8 cellular contexts compared by ENCODE assay signal in the genomic region with DNA sequence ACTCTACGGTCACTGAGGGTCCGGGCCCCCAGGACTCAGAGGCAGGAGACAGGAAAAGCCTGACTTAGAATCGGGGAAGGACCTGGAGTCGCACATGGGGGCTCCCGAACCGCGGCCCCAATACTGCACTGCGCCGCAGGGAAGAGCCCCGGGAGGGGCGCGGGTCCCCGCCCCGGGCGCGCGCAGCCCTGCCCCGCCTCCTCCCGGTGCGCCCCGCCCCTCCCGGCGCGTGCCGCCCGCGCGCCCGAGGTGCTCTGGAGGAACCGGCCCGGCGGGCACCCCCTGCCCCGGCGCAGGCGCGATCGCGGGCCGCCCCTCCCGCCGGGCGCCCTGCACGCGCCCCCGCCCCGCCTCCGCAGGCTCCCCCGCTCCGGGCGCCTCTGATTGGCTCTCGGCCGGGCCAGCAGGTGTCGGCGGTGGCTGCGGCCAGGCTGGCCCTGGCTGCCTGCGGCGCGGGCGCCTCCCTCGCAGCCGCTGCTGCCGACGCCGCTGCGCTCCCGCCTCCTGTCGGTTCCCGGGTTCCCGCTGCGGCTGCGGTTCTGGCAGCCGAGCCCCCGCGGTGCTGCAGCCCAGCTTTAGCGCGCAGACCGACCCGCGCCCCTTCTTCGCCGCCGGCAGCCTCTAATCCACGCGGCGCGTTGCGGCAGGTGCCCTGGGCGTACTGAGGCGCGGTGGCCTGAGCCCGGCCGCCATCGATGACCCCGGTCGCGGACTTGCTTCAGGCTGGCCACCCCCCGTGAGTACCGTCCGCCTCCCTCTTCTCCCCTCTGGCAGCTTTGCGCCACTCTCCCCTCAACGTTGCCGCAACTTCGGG. TPM values are rescaled to one million over a fixed set of nuclear protein-coding genes. Genes with fewer than 3 reads are reported as not detected.
DNase-seq lines count a peak whose midpoint lies in the region; ATAC-seq and TF ChIP-seq lines count a peak whose summit lies in the region.

A gene (plus strand): TSS at position 429 of the 814 bp plus-strand sequence. CDS start 91,208 bp downstream, outside the sequence.

- H3K27me3 ChIP-seq in gastroesophageal sphincter = peaks cover 73% of the 10 kb centered on the region
- H3K27me3 ChIP-seq in neural progenitor cell = peaks cover 82% of the 10 kb centered on the region

- no peak within 1 kb of the TSS for H3K9ac ChIP-seq in neural progenitor cell

- H3K4me2 ChIP-seq in neural progenitor cell = peak within 1 kb of the TSS; percentile 94

- no peaks in the 10 kb centered on the region for H3K9me3 ChIP-seq in gastroesophageal sphincter
- H3K9me3 ChIP-seq in neural progenitor cell (ENCODE audit: low read depth) = no peaks in the 10 kb centered on the region

- TF ChIP-seq CTCF in VCaP (conservative IDR thresholded peaks at IDR 0.05) = peak; percentile 14; the same call in 1 of the 2 replicates
- no peak for TF ChIP-seq CTCF in gastroesophageal sphincter (IDR thresholded peaks at IDR 0.05)
- TF ChIP-seq CTCF in neural progenitor cell (IDR thresholded peaks at IDR 0.05) = no peak

- peaks cover 9% of the 10 kb centered on the region for H4K20me1 ChIP-seq in neural progenitor cell (ENCODE audit: low read depth)

- H3K4me1 Mint-ChIP-seq in activated CD8-positive, alpha-beta memory T cell treated with anti-CD3 and anti-CD28 coated beads, Interleukin-2, amount 10 ng/mL, durations not matched to agents 7 days and 5 days = peaks cover 14% of the 10 kb centered on the region
- H3K4me1 Mint-ChIP-seq in neural progenitor cell = peaks cover 17% of the 10 kb centered on the region

- H3K36me3 ChIP-seq in gastroesophageal sphincter (no peaks in the 10 kb centered on the region), neural progenitor cell (no peaks in the 10 kb centered on the region)

- H3K27ac ChIP-seq in VCaP = peak within 1 kb of the TSS; percentile 91
- peak within 1 kb of the TSS in 2 of 4 donors; percentile 22 to 69 for H3K27ac ChIP-seq in gastroesophageal sphincter
- H3K27ac ChIP-seq in neural progenitor cell = no peak within 1 kb of the TSS

- H3K9me3 Mint-ChIP-seq in activated CD8-positive, alpha-beta memory T cell treated with anti-CD3 and anti-CD28 coated beads, Interleukin-2, amount 10 ng/mL, durations not matched to agents 7 days and 5 days (ENCODE audit: low read depth) = no peaks in the 10 kb centered on the region
- peaks cover 2% of the 10 kb centered on the region for H3K9me3 Mint-ChIP-seq in neural progenitor cell

- peak within 1 kb of the TSS; percentile 96 for H2AFZ ChIP-seq in neural progenitor cell (replicated peaks)

- peak within 1 kb of the TSS; percentile 34 for H3K27ac Mint-ChIP-seq in activated CD8-positive, alpha-beta memory T cell treated with anti-CD3 and anti-CD28 coated beads, Interleukin-2, amount 10 ng/mL, durations not matched to agents 7 days and 5 days
- no peak within 1 kb of the TSS for H3K27ac Mint-ChIP-seq in neural progenitor cell

- H3K79me2 ChIP-seq in neural progenitor cell (ENCODE audit: low read depth) = no peaks in the 10 kb centered on the region

- no peak for TF ChIP-seq EP300 in gastroesophageal sphincter (IDR thresholded peaks at IDR 0.05)

- H3K4me1 ChIP-seq in gastroesophageal sphincter (peaks cover 5 to 25% (median 10%) of the 10 kb centered on the region in 3 donors), neural progenitor cell (peaks cover 14% of the 10 kb centered on the region)

- no peak for TF ChIP-seq POLR2A in gastroesophageal sphincter (IDR thresholded peaks at IDR 0.05)

- H3K4me3 ChIP-seq in gastroesophageal sphincter = peak within 1 kb of the TSS; percentile 62 to 85
- H3K4me3 ChIP-seq in neural progenitor cell = peak within 1 kb of the TSS; percentile 79

- peaks cover 32% of the 10 kb centered on the region for H3F3A ChIP-seq in neural progenitor cell (ENCODE audit: low read depth)

- WGBS in gastroesophageal sphincter (ENCODE audit: low coverage in 1 of 2), 2 donors = no CpG with 5 or more reads among the region's 103 CpGs

- POLR2A ChIA-PET in HEK293T (lab: Yijun Ruan, JAX) = no interaction called here

- CTCF ChIA-PET in activated CD8-positive, alpha-beta memory T cell treated with anti-CD3 and anti-CD28 coated beads, Interleukin-2, amount 10 ng/mL, durations not matched to agents 7 days and 5 days (lab: Charles Lee) = no interaction called here
- CTCF ChIA-PET in HEK293T (lab: Yijun Ruan, JAX) = no interaction called here

- DNase-seq in activated CD8-positive, alpha-beta memory T cell treated with anti-CD3 and anti-CD28 coated beads, Interleukin-2, amount 10 ng/mL, durations not matched to agents 7 days and 5 days = no peak
- no peak for DNase-seq in activated CD8-positive, alpha-beta memory T cell treated with anti-CD3 and anti-CD28 coated beads, Interleukin-2, amount 50 U/mL, for 48 hours
- peak; percentile 78 for DNase-seq in HEK293T (ENCODE audit: extremely low spot score)
- peak; percentile 78 for DNase-seq in NCI-H1048 (lab: John Stamatoyannopoulos, UW)
- peak; percentile 93 for DNase-seq in neural progenitor cell (ENCODE audit: low spot score)
- no peak for DNase-seq in CD1c-positive myeloid dendritic cell (ENCODE audit: extremely low spot score)

- ATAC-seq in activated CD8-positive, alpha-beta memory T cell treated with anti-CD3 and anti-CD28 coated beads, Interleukin-2, amount 10 ng/mL, durations not matched to agents 7 days and 5 days = no peak
- ATAC-seq in gastroesophageal sphincter = peak; percentile 81

- peaks cover 3% of the 10 kb centered on the region for H3K36me3 Mint-ChIP-seq in activated CD8-positive, alpha-beta memory T cell treated with anti-CD3 and anti-CD28 coated beads, Interleukin-2, amount 10 ng/mL, durations not matched to agents 7 days and 5 days
- H3K36me3 Mint-ChIP-seq in neural progenitor cell = no peaks in the 10 kb centered on the region

- H3K4me3 Mint-ChIP-seq in activated CD8-positive, alpha-beta memory T cell treated with anti-CD3 and anti-CD28 coated beads, Interleukin-2, amount 10 ng/mL, durations not matched to agents 7 days and 5 days = peak within 1 kb of the TSS; percentile 29
- H3K4me3 Mint-ChIP-seq in neural progenitor cell = peak within 1 kb of the TSS; percentile 93

- H3K27me3 Mint-ChIP-seq in activated CD8-positive, alpha-beta memory T cell treated with anti-CD3 and anti-CD28 coated beads, Interleukin-2, amount 10 ng/mL, durations not matched to agents 7 days and 5 days = peaks cover 48% of the 10 kb centered on the region
- H3K27me3 Mint-ChIP-seq in neural progenitor cell (ENCODE audit: insufficient read depth, low read depth) = peaks cover 55% of the 10 kb centered on the region

TF ChIP-seq in HEK293T, 16 proteins besides CTCF, POLR2A, EP300 and RAD21:
- no peak for TF ChIP-seq LEF1 (IDR thresholded peaks at IDR 0.05; ENCODE audit: borderline replicate concordance)
- TF ChIP-seq SP1 (IDR thresholded peaks at IDR 0.05) = no peak
- 0 out of 2 replicates have a peak, but pooled peaks have one; percentile 27 for TF ChIP-seq ARNT (IDR thresholded peaks at IDR 0.05)
- TF ChIP-seq HDGF (IDR thresholded peaks at IDR 0.05; ENCODE audit: borderline replicate concordance) = no peak
- TF ChIP-seq CTBP1 (IDR thresholded peaks at IDR 0.05; ENCODE audit: borderline replicate concordance) = no peak
- peak; percentile 45; the same call in 1 of the 2 replicates for TF ChIP-seq L3MBTL2 (conservative IDR thresholded peaks at IDR 0.05)
- TF ChIP-seq BHLHE40 (IDR thresholded peaks at IDR 0.05; ENCODE audit: borderline replicate concordance) = no peak
- no peak for TF ChIP-seq NFRKB (IDR thresholded peaks at IDR 0.05)

RNA-seq across cellular contexts. Expression of the gene that starts here (rescaled TPM):
- not detected for total RNA-seq in activated CD8-positive, alpha-beta memory T cell treated with anti-CD3 and anti-CD28 coated beads, Interleukin-2, amount 10 ng/mL, durations not matched to agents 7 days and 5 days
- total RNA-seq in gastroesophageal sphincter = 1 to 10 TPM; 3.7 to 6.4 (median 5.0) TPM
- 0.28 and 0.62 TPM in 2 replicates for total RNA-seq in neural progenitor cell (ENCODE audit: low replicate concordance)

Comparison
In these comparisons a context has a peak if more than half of its experiments do, and no peak if none do; other contexts are left out.
1. Peak in DNase-seq, H3K4me3 ChIP-seq and H3K4me2 ChIP-seq in neural progenitor cell; RNA of the gene not detected or under 1 TPM.
2. DNase-seq: peak in HEK293T (single experiment) and NCI-H1048 (single experiment); none in activated CD8-positive, alpha-beta memory T cell treated with anti-CD3 and anti-CD28 coated beads, Interleukin-2, amount 10 ng/mL, durations not matched to agents 7 days and 5 days (single experiment), activated CD8-positive, alpha-beta memory T cell treated with anti-CD3 and anti-CD28 coated beads, Interleukin-2, amount 50 U/mL, for 48 hours (single experiment) and CD1c-positive myeloid dendritic cell (single experiment).